In genomic region chr6:25788305-25788922, GRCh38 we compare ENCODE assay signal across 8 cellular contexts. TPM values are rescaled to one million over a fixed set of nuclear protein-coding genes. Genes with fewer than 3 reads are reported as not detected.
DNase-seq lines count a peak whose midpoint lies in the region; ATAC-seq and TF ChIP-seq lines count a peak whose summit lies in the region.
"Had no signal": no experiment of that assay in that cellular context is flagged by ENCODE, and none has a peak within 500 bp of the region (broad histone marks: within the 10 kb centered on the region; RNA-seq: fewer than 3 reads in every experiment).

No MANE protein-coding gene starts in this region.

- H3K27me3 Mint-ChIP-seq in MCF 10A (ENCODE audit: insufficient read depth, unreplicated experiment), result no peaks in the 10 kb centered on the region
- H3K27me3 Mint-ChIP-seq: dendritic cell treated with granulocyte-macrophage colony-stimulating factor and Interleukin-4, amounts not matched to agents 40 ng/mL and 50 ng/mL, for 4 days had no signal

- no peak overlapping the region for H3K27ac Mint-ChIP-seq in MCF 10A (ENCODE audit: low read depth, unreplicated experiment)
- H3K27ac Mint-ChIP-seq: dendritic cell treated with granulocyte-macrophage colony-stimulating factor and Interleukin-4, amounts not matched to agents 40 ng/mL and 50 ng/mL, for 4 days had no signal

- no peaks in the 10 kb centered on the region for H3K9me2 ChIP-seq in SU-DHL-6 (replicated peaks; ENCODE audit: insufficient read depth, low read length)

- 66 to 75% methylated on average over 4 of the region's 4 CpGs for whole genome bisulfite sequencing in thyroid gland, 2 donors

- H2AFZ ChIP-seq in SU-DHL-6 (ENCODE audit: low read depth, low read length, severe bottlenecking), result no peak overlapping the region

- H3K27ac ChIP-seq in SU-DHL-6 (ENCODE audit: low read depth, low read length), result no peak overlapping the region
- H3K27ac ChIP-seq in thyroid gland, result no peak overlapping the region

- TF ChIP-seq CTCF in SU-DHL-6 (IDR thresholded peaks at IDR 0.05; ENCODE audit: insufficient read depth, low read length, poor library complexity, severe bottlenecking) (peak; percentile 71), MCF 10A (IDR thresholded peaks at IDR 0.05; ENCODE audit: unreplicated experiment) (peak; percentile 32), thyroid gland (IDR thresholded peaks at IDR 0.05) (peak in 5 of 6 experiments; percentile 11 to 59 (median 45))

- H3K36me3 ChIP-seq in SU-DHL-6 (ENCODE audit: low read length), result no peaks in the 10 kb centered on the region
- H3K36me3 ChIP-seq in thyroid gland, result no peaks in the 10 kb centered on the region

- CTCF ChIA-PET in MCF 10A (lab: Yijun Ruan, JAX), result interaction anchor here (0.6 to 1.3 kb wide), 6 partner anchors 13 to 243 kb away, joined by 3 to 5 read pairs (median 4); no protein-coding TSS in a partner anchor

- H3K27me3 ChIP-seq in SU-DHL-6 (ENCODE audit: low read length), result no peaks in the 10 kb centered on the region
- H3K27me3 ChIP-seq in thyroid gland, result no peaks in the 10 kb centered on the region

- intact Hi-C loops in MCF 10A (cut with micrococcal nuclease) (loop anchor here (1.0 to 2.0 kb wide), 3 partner anchors 102 to 214 kb away; no protein-coding TSS in a partner anchor), thyroid gland (cut with DNase I) (loop anchor here (5.0 kb wide), 1 partner anchor 99 kb away; no protein-coding TSS in a partner anchor)

- no peaks in the 10 kb centered on the region for H3K4me1 Mint-ChIP-seq in MCF 10A (ENCODE audit: insufficient read depth, unreplicated experiment)

- no peak for ATAC-seq in GM18907 (IDR thresholded peaks at IDR 0.05; ENCODE audit: unreplicated experiment)

- H3K4me2 ChIP-seq in SU-DHL-6 (ENCODE audit: low read depth, low read length, poor library complexity, severe bottlenecking), result no peak overlapping the region

- no peaks in the 10 kb centered on the region for H3K4me1 ChIP-seq in thyroid gland

- H3K79me2 ChIP-seq in SU-DHL-6 (ENCODE audit: insufficient read depth, low read length), result no peaks in the 10 kb centered on the region

- POLR2A ChIA-PET in MCF 10A (lab: Yijun Ruan, JAX), result interaction anchor here (0.7 kb wide), 1 partner anchor 274 kb away, joined by 3 read pairs; no protein-coding TSS in a partner anchor

- no peak overlapping the region for H3K4me3 Mint-ChIP-seq in MCF 10A (ENCODE audit: unreplicated experiment)
- H3K4me3 Mint-ChIP-seq: dendritic cell treated with granulocyte-macrophage colony-stimulating factor and Interleukin-4, amounts not matched to agents 40 ng/mL and 50 ng/mL, for 4 days had no signal

- H3F3A ChIP-seq in SU-DHL-6 (ENCODE audit: insufficient read depth), result no peaks in the 10 kb centered on the region

- H3K36me3 Mint-ChIP-seq in MCF 10A (ENCODE audit: insufficient read depth, unreplicated experiment), result no peaks in the 10 kb centered on the region

- H3K4me3 ChIP-seq in SU-DHL-6 (ENCODE audit: insufficient read depth, low read length, poor library complexity, severe bottlenecking), result no peak overlapping the region
- no peak overlapping the region for H3K4me3 ChIP-seq in thyroid gland (replicated peaks in 1 of 3)

- BruUV-seq in MCF 10A (replicated peaks; lab: Mats Ljungman, UMichigan), result no TSS peak

- H3K9me3 Mint-ChIP-seq in MCF 10A (ENCODE audit: unreplicated experiment), result no peaks in the 10 kb centered on the region
- H3K9me3 Mint-ChIP-seq: dendritic cell treated with granulocyte-macrophage colony-stimulating factor and Interleukin-4, amounts not matched to agents 40 ng/mL and 50 ng/mL, for 4 days had no signal

- DNase-seq in Daoy (ENCODE audit: low read depth) (peak; percentile 67), HPDE6-E6E7 (ENCODE audit: extremely low spot score) (peak; percentile 47), MCF 10A (ENCODE audit: unreplicated experiment) (peak; percentile 77), lung microvascular endothelial cell (ENCODE audit: low read depth in 2 of 2) (peak; percentile 65 to 70), thyroid gland (peak; percentile 47 to 57)

- H3K9ac ChIP-seq in SU-DHL-6 (ENCODE audit: low read length), result no peak overlapping the region

- H4K20me1 ChIP-seq in SU-DHL-6 (ENCODE audit: low read depth, low read length), result no peaks in the 10 kb centered on the region

- H3K9me3 ChIP-seq in SU-DHL-6 (ENCODE audit: insufficient read depth, low read length) (no peaks in the 10 kb centered on the region), thyroid gland (no peaks in the 10 kb centered on the region)

- no peak for TF ChIP-seq POLR2A in thyroid gland (IDR thresholded peaks at IDR 0.05)

RNA-seq across cellular contexts. Expression of gene SLC17A4, which starts 33.9 kb away (rescaled TPM):
- not detected in 2 replicates for total RNA-seq in Daoy (2014; rRNA removed; shearing (Covaris generic))
- not detected in 2 replicates for total RNA-seq in MCF 10A (2022)
- total RNA-seq in lung microvascular endothelial cell, result not detected in 2 replicates
- not detected for total RNA-seq in thyroid gland

RNA-seq across cellular contexts. Expression of gene SLC17A1, which starts 43.4 kb away (rescaled TPM):
- not detected in 2 replicates for total RNA-seq in Daoy (2014; rRNA removed; shearing (Covaris generic))
- total RNA-seq in MCF 10A (2022) (not detected in 2 replicates), lung microvascular endothelial cell (not detected in 2 replicates), thyroid gland (not detected)
